In genomic region chr15:79540551-79540950, GRCh38 we compare ENCODE assay signal across 1 cellular context.
TF ChIP-seq lines count a peak whose summit lies in the region.

No MANE protein-coding gene starts in this region.

TF ChIP-seq in SK-N-SH, 30 proteins besides CTCF, POLR2A, EP300 and RAD21 (continued from another document):
- TF ChIP-seq USF2 (IDR thresholded peaks at IDR 0.05; ENCODE audit: borderline replicate concordance, low read depth, low read length) = no peak
- no peak for TF ChIP-seq POLR2AphosphoS5 (IDR thresholded peaks at IDR 0.05; ENCODE audit: low read depth, low read length)
- no peak for TF ChIP-seq CHD2 (IDR thresholded peaks at IDR 0.05; ENCODE audit: low read length, partially characterized antibody)
